ENCODE assay signal across 8 cellular contexts in genomic region chr9:96777539-96777864, GRCh38. TPM values are rescaled to one million over a fixed set of nuclear protein-coding genes. Genes with fewer than 3 reads are reported as not detected.
DNase-seq lines count a peak whose midpoint lies in the region; ATAC-seq and TF ChIP-seq lines count a peak whose summit lies in the region.

No MANE protein-coding gene starts in this region.

- H3K4me3 ChIP-seq in Peyer's patch, result peak overlapping the region; percentile 61 to 92 (median 82)
- H3K4me3 ChIP-seq in fibroblast of lung (replicated peaks in 1 of 4; ENCODE audit: control extremely low read depth in 1 of 4, insufficient read depth in 1 of 4, low read depth in 3 of 4, low read length in 4 of 4), result peak overlapping the region; percentile 77 to 90 (median 88)
- peak overlapping the region; percentile 81 to 94 (median 82) for H3K4me3 ChIP-seq in gastrocnemius medialis

- H3K9me3 ChIP-seq in Peyer's patch (no peaks in the 10 kb centered on the region), fibroblast of lung (ENCODE audit: control insufficient read depth, insufficient read depth, low read depth, low read length) (no peaks in the 10 kb centered on the region), gastrocnemius medialis (no peaks in the 10 kb centered on the region)

- H3K27ac ChIP-seq in Peyer's patch (peak overlapping the region; percentile 63 to 85 (median 74)), fibroblast of lung (ENCODE audit: insufficient read depth, low read length) (peak overlapping the region; percentile 60), gastrocnemius medialis (peak overlapping the region; percentile 80 to 90 (median 86))

- H2AFZ ChIP-seq in fibroblast of lung (ENCODE audit: low read length), result peak overlapping the region; percentile 93

- peak overlapping the region; percentile 62 for H3K9ac ChIP-seq in fibroblast of lung (ENCODE audit: insufficient read depth, low read length)

- no peak for DNase-seq in activated CD4-positive, alpha-beta T cell treated with anti-CD3 and anti-CD28 coated beads, Interleukin-2, amount 10 ng/mL, durations not matched to agents 24 days and 14 days
- DNase-seq in activated CD4-positive, alpha-beta T cell treated with anti-CD3 and anti-CD28 coated beads for 48 hours, result no peak
- DNase-seq in Peyer's patch, result no peak
- DNase-seq in fibroblast of lung (ENCODE audit: low read depth in 2 of 2), result no peak
- no peak for DNase-seq in gastrocnemius medialis
- DNase-seq in GM13977 (ENCODE audit: low spot score), result no peak
- no peak for DNase-seq in SKM-1 (lab: John Stamatoyannopoulos, UW; ENCODE audit: unreplicated experiment)
- no peak for DNase-seq in NCI-H1048 (lab: John Stamatoyannopoulos, UW)

- TF ChIP-seq POLR2A in Peyer's patch (IDR thresholded peaks at IDR 0.05) (no peak), gastrocnemius medialis (IDR thresholded peaks at IDR 0.05) (no peak)

- H3K4me2 ChIP-seq in fibroblast of lung (ENCODE audit: extremely low read depth, insufficient read depth, low read length), result peak overlapping the region; percentile 94

- peaks cover 0 to 11% (median 0%) of the 10 kb centered on the region in 4 donors for H3K4me1 ChIP-seq in Peyer's patch
- H3K4me1 ChIP-seq in fibroblast of lung (ENCODE audit: control insufficient read depth, extremely low read depth, insufficient read depth, low read length), result no peaks in the 10 kb centered on the region
- H3K4me1 ChIP-seq in gastrocnemius medialis, result peaks cover 7 to 18% of the 10 kb centered on the region in 2 donors

- H3K9me3 Mint-ChIP-seq in activated CD4-positive, alpha-beta T cell treated with anti-CD3 and anti-CD28 coated beads, Interleukin-2, amount 10 ng/mL, durations not matched to agents 24 days and 14 days, result peaks cover 15% of the 10 kb centered on the region

- H3K36me3 Mint-ChIP-seq in activated CD4-positive, alpha-beta T cell treated with anti-CD3 and anti-CD28 coated beads, Interleukin-2, amount 10 ng/mL, durations not matched to agents 24 days and 14 days (ENCODE audit: low read depth), result peaks cover 31% of the 10 kb centered on the region

- no peaks in the 10 kb centered on the region for H4K20me1 ChIP-seq in fibroblast of lung (ENCODE audit: control insufficient read depth, extremely low read depth, insufficient read depth, low read length)

- H3K27ac Mint-ChIP-seq in activated CD4-positive, alpha-beta T cell treated with anti-CD3 and anti-CD28 coated beads, Interleukin-2, amount 10 ng/mL, durations not matched to agents 24 days and 14 days, result peak overlapping the region; percentile 95

- intact Hi-C loops in activated CD4-positive, alpha-beta T cell treated with anti-CD3 and anti-CD28 coated beads, Interleukin-2, amount 10 ng/mL, durations not matched to agents 24 days and 14 days (cut with micrococcal nuclease), result loop anchor here (5.0 kb wide), 1 partner anchor 75 kb away; the partner anchor contains the start of gene ZNF782
- intact Hi-C loops in gastrocnemius medialis (cut with DNase I; ENCODE audit: low total_unique reads), result loop anchor here (5.0 kb wide), 2 partner anchors 75 to 90 kb away; partner anchors contain the start of gene ZNF782

- in situ Hi-C loops in gastrocnemius medialis (cut with MboI; ENCODE audit: low sequenced_read_pairs in 4 of 4) (no loop called here), GM13977 (cut with MboI; ENCODE audit: low pct_unique_long_range_greater_than_20kb, low sequenced_read_pairs, unreplicated experiment) (no loop called here)

- ATAC-seq in gastrocnemius medialis, result peak in 1 of 2 donors; percentile 16

- H3K36me3 ChIP-seq in Peyer's patch, result peaks cover 0 to 35% (median 0%) of the 10 kb centered on the region in 3 donors
- peaks cover 2% of the 10 kb centered on the region for H3K36me3 ChIP-seq in fibroblast of lung (ENCODE audit: control insufficient read depth, insufficient read depth, low read length)
- peaks cover 8 to 37% of the 10 kb centered on the region in 2 donors for H3K36me3 ChIP-seq in gastrocnemius medialis

- H3K4me3 Mint-ChIP-seq in activated CD4-positive, alpha-beta T cell treated with anti-CD3 and anti-CD28 coated beads, Interleukin-2, amount 10 ng/mL, durations not matched to agents 24 days and 14 days, result peak overlapping the region; percentile 97

- H3K79me2 ChIP-seq in fibroblast of lung (ENCODE audit: control insufficient read depth, insufficient read depth, low read length), result peaks cover 8% of the 10 kb centered on the region

- H3K4me1 Mint-ChIP-seq in activated CD4-positive, alpha-beta T cell treated with anti-CD3 and anti-CD28 coated beads, Interleukin-2, amount 10 ng/mL, durations not matched to agents 24 days and 14 days, result peaks cover 18% of the 10 kb centered on the region

- H3K27me3 ChIP-seq in Peyer's patch, result no peaks in the 10 kb centered on the region
- H3K27me3 ChIP-seq in fibroblast of lung (ENCODE audit: control insufficient read depth, insufficient read depth, low read length), result no peaks in the 10 kb centered on the region
- no peaks in the 10 kb centered on the region for H3K27me3 ChIP-seq in gastrocnemius medialis

- H3K27me3 Mint-ChIP-seq in activated CD4-positive, alpha-beta T cell treated with anti-CD3 and anti-CD28 coated beads, Interleukin-2, amount 10 ng/mL, durations not matched to agents 24 days and 14 days, result no peaks in the 10 kb centered on the region

- no peak for TF ChIP-seq CTCF in Peyer's patch (IDR thresholded peaks at IDR 0.05)
- no peak for TF ChIP-seq CTCF in fibroblast of lung (conservative IDR thresholded peaks at IDR 0.05 in 1 of 2, IDR thresholded peaks at IDR 0.05 in 1 of 2; ENCODE audit: low read depth in 1 of 2, low read length in 2 of 2)
- no peak for TF ChIP-seq CTCF in gastrocnemius medialis (IDR thresholded peaks at IDR 0.05 in 4 of 5, conservative IDR thresholded peaks at IDR 0.05 in 1 of 5)
- no peak for TF ChIP-seq CTCF in GM13977 (IDR thresholded peaks at IDR 0.05; ENCODE audit: extremely low read depth, insufficient read depth, missing control alignments)

RNA-seq across cellular contexts. Expression of gene ZNF510, which starts 0.4 kb away (rescaled TPM):
- 8.1 and 9.6 TPM in 2 replicates for total RNA-seq in activated CD4-positive, alpha-beta T cell treated with anti-CD3 and anti-CD28 coated beads, Interleukin-2, amount 10 ng/mL, durations not matched to agents 24 days and 14 days
- total RNA-seq in Peyer's patch (10 to 100 TPM in 1 of 4 donors, 1 to 10 TPM in 3; 7.0 to 11.6 (median 9.5) TPM), fibroblast of lung (16.4 and 24.3 TPM in 2 replicates), gastrocnemius medialis (10 to 100 TPM in 1 of 4 donors, 1 to 10 TPM in 3; 7.0 to 11.3 (median 8.6) TPM)
- 5.6 and 7.4 TPM in 2 replicates for polyA plus RNA-seq in fibroblast of lung
- polyA plus RNA-seq in fibroblast of lung (2012), result 5.4 and 6.0 TPM in 2 replicates
- 7.7 and 25.6 TPM in 2 replicates for polyA minus RNA-seq in fibroblast of lung (ENCODE audit: low replicate concordance)
